Comparison of ENCODE assay signal across 30 cellular contexts in genomic region chr7:157265051-157265450, GRCh38.
"Had no signal": no experiment of that assay in that cellular context is flagged by ENCODE, and none has a peak within 500 bp of the region (broad histone marks: within the 10 kb centered on the region; RNA-seq: fewer than 3 reads in every experiment).

No MANE protein-coding gene starts in this region.

- H3K4me3 Mint-ChIP-seq: activated naive CD4-positive, alpha-beta T cell treated with anti-CD3 and anti-CD28 coated beads, Interleukin-2, amount 10 ng/mL, durations not matched to agents 7 days and 5 days; activated naive CD8-positive, alpha-beta T cell; activated naive CD8-positive, alpha-beta T cell treated with anti-CD3 and anti-CD28 coated beads, Interleukin-2, amount 50 U/mL, for 24 hours; activated T-cell treated with anti-CD3 and anti-CD28 coated beads, Interleukin-2, amount 50 U/mL, for 24 hours; brain; T-cell had no signal

- H3K4me2 ChIP-seq: PC-9 had no signal

- DNase-seq: activated CD4-positive, alpha-beta T cell treated with anti-CD3 and anti-CD28 coated beads for 1 hour; activated CD4-positive, alpha-beta T cell treated with anti-CD3 and anti-CD28 coated beads for 48 hours; activated CD4-positive, alpha-beta T cell treated with anti-CD3 and anti-CD28 coated beads, Interleukin-2, amount 50 U/mL, for 48 hours; activated CD4-positive, CD25-positive, alpha-beta regulatory T cell; activated naive CD4-positive, alpha-beta T cell treated with anti-CD3 and anti-CD28 coated beads, Interleukin-2, amount 10 ng/mL, durations not matched to agents 7 days and 5 days; activated naive CD8-positive, alpha-beta T cell treated with anti-CD3 and anti-CD28 coated beads, Interleukin-2, amount 50 U/mL, for 24 hours; anterior cingulate cortex; caudate nucleus; Karpas-422; KBM-7; NCI-H1105; NCI-H1417 treated with DMSO at 0.1 percent for 48 hours; NCI-H187 treated with DMSO at 0.1 percent for 48 hours; NCI-H345; NCI-H524 treated with DMSO at 0.1 percent for 48 hours; NCI-H748 treated with DMSO at 0.1 percent for 48 hours; NK-92 treated with Interleukin-12 subunit alpha and Interleukin-12 subunit beta, amount 100 ng/mL, for 24 hours; PC-9; SIG-M5; T-cell; T-helper 2 cell; T-helper 9 cell had no signal

- H3K27ac ChIP-seq: PC-9, RWPE1, VCaP had no signal

- H3K36me3 Mint-ChIP-seq: activated naive CD8-positive, alpha-beta T cell had no signal

- H3K4me3 ChIP-seq: PC-9 had no signal

- H3K27ac Mint-ChIP-seq: activated naive CD4-positive, alpha-beta T cell treated with anti-CD3 and anti-CD28 coated beads, Interleukin-2, amount 10 ng/mL, durations not matched to agents 7 days and 5 days; activated naive CD8-positive, alpha-beta T cell; activated naive CD8-positive, alpha-beta T cell treated with anti-CD3 and anti-CD28 coated beads, Interleukin-2, amount 50 U/mL, for 24 hours; activated T-cell treated with anti-CD3 and anti-CD28 coated beads, Interleukin-2, amount 50 U/mL, for 24 hours; activated T-helper 2 cell treated with anti-CD3 and anti-CD28 coated beads, Interferon-gamma antibody, Interleukin-2, Interleukin-4, amounts not matched to agents 10 μg/mL and 5 μg/mL and 100 μg/mL, durations not matched to agents 14 hours and 24 hours and 36 hours; brain; T-cell had no signal

- ATAC-seq: activated naive CD8-positive, alpha-beta T cell treated with anti-CD3 and anti-CD28 coated beads, Interleukin-2, amount 50 U/mL, for 24 hours; Right ventricle myocardium inferior; SK-N-SH treated with all-trans-retinoic acid at 6 μM for 48 hours; T-cell had no signal

- H3K4me1 Mint-ChIP-seq: activated naive CD4-positive, alpha-beta T cell treated with anti-CD3 and anti-CD28 coated beads, Interleukin-2, amount 10 ng/mL, durations not matched to agents 7 days and 5 days; activated naive CD8-positive, alpha-beta T cell treated with anti-CD3 and anti-CD28 coated beads, Interleukin-2, amount 50 U/mL, for 24 hours; brain had no signal

- H2AFZ ChIP-seq: PC-9 had no signal

- H3K27me3 Mint-ChIP-seq: activated naive CD4-positive, alpha-beta T cell treated with anti-CD3 and anti-CD28 coated beads, Interleukin-2, amount 10 ng/mL, durations not matched to agents 7 days and 5 days; activated naive CD8-positive, alpha-beta T cell; activated naive CD8-positive, alpha-beta T cell treated with anti-CD3 and anti-CD28 coated beads, Interleukin-2, amount 50 U/mL, for 24 hours; activated T-cell treated with anti-CD3 and anti-CD28 coated beads, Interleukin-2, amount 50 U/mL, for 24 hours; brain; T-cell had no signal

- H3K9me3 Mint-ChIP-seq: activated naive CD4-positive, alpha-beta T cell treated with anti-CD3 and anti-CD28 coated beads, Interleukin-2, amount 10 ng/mL, durations not matched to agents 7 days and 5 days; activated naive CD8-positive, alpha-beta T cell treated with anti-CD3 and anti-CD28 coated beads, Interleukin-2, amount 50 U/mL, for 24 hours; activated T-cell treated with anti-CD3 and anti-CD28 coated beads, Interleukin-2, amount 50 U/mL, for 24 hours; activated T-helper 2 cell treated with anti-CD3 and anti-CD28 coated beads, Interferon-gamma antibody, Interleukin-2, Interleukin-4, amounts not matched to agents 10 μg/mL and 5 μg/mL and 100 μg/mL, durations not matched to agents 14 hours and 24 hours and 36 hours; brain; T-cell had no signal
